ENCODE assay signal across 8 cellular contexts in genomic region chr1:219189021-219189824, GRCh38. TPM values are rescaled to one million over a fixed set of nuclear protein-coding genes. Genes with fewer than 3 reads are reported as not detected.
A peak's percentile ranks its signal among the peaks of the same experiment; 100 is the strongest.
DNase-seq lines count a peak whose midpoint lies in the region; ATAC-seq and TF ChIP-seq lines count a peak whose summit lies in the region.

No MANE protein-coding gene starts in this region.

- H3K4me3 ChIP-seq in gastrocnemius medialis (no peak overlapping the region), WERI-Rb-1 (ENCODE audit: low read depth, low read length) (no peak overlapping the region)

- POLR2A ChIA-PET in activated CD4-positive, alpha-beta T cell treated with anti-CD3 and anti-CD28 coated beads, Interleukin-2, amount 10 ng/mL, durations not matched to agents 7 days and 5 days (lab: Charles Lee) = interaction anchor here (0.5 kb wide), 1 partner anchor 97 kb away, joined by 3 read pairs; no protein-coding TSS in a partner anchor

- no peaks in the 10 kb centered on the region for H3K27me3 ChIP-seq in gastrocnemius medialis
- no peaks in the 10 kb centered on the region for H3K27me3 ChIP-seq in WERI-Rb-1 (ENCODE audit: insufficient read depth, low read depth, severe bottlenecking)

- H3K27ac ChIP-seq in gastrocnemius medialis = peak overlapping the region in 3 of 4 donors; percentile 2 to 35 (median 28)
- no peak overlapping the region for H3K27ac ChIP-seq in WERI-Rb-1

- H3K27ac Mint-ChIP-seq in dendritic cell treated with granulocyte-macrophage colony-stimulating factor and Interleukin-4, amounts not matched to agents 40 ng/mL and 50 ng/mL, for 4 days = peak overlapping the region; percentile 68
- no peak overlapping the region for H3K27ac Mint-ChIP-seq in activated CD4-positive, alpha-beta T cell treated with anti-CD3 and anti-CD28 coated beads, Interleukin-2, amount 10 ng/mL, durations not matched to agents 7 days and 5 days

- peaks cover 17% of the 10 kb centered on the region for H3K4me1 Mint-ChIP-seq in dendritic cell treated with granulocyte-macrophage colony-stimulating factor and Interleukin-4, amounts not matched to agents 40 ng/mL and 50 ng/mL, for 4 days (ENCODE audit: low read depth)
- peaks cover 18% of the 10 kb centered on the region for H3K4me1 Mint-ChIP-seq in activated CD4-positive, alpha-beta T cell treated with anti-CD3 and anti-CD28 coated beads, Interleukin-2, amount 10 ng/mL, durations not matched to agents 7 days and 5 days

- ATAC-seq in GM21423 (IDR thresholded peaks at IDR 0.05; ENCODE audit: unreplicated experiment) (peak; percentile 67), HG03571 (IDR thresholded peaks at IDR 0.05; ENCODE audit: unreplicated experiment) (peak; percentile 53), gastrocnemius medialis (no peak)

- in situ Hi-C loops in gastrocnemius medialis (cut with MboI; ENCODE audit: low sequenced_read_pairs in 4 of 4) = no loop called here

- intact Hi-C loops in dendritic cell treated with granulocyte-macrophage colony-stimulating factor and Interleukin-4, amounts not matched to agents 40 ng/mL and 50 ng/mL, for 4 days (cut with micrococcal nuclease) = no loop called here
- intact Hi-C loops in gastrocnemius medialis (cut with DNase I; ENCODE audit: low total_unique reads) = no loop called here

- H3K9me3 ChIP-seq in gastrocnemius medialis = no peaks in the 10 kb centered on the region
- no peaks in the 10 kb centered on the region for H3K9me3 ChIP-seq in WERI-Rb-1 (ENCODE audit: severe bottlenecking)

- no peaks in the 10 kb centered on the region for H3K36me3 ChIP-seq in gastrocnemius medialis
- no peaks in the 10 kb centered on the region for H3K36me3 ChIP-seq in WERI-Rb-1

- peaks cover 25 to 30% of the 10 kb centered on the region in 2 donors for H3K4me1 ChIP-seq in gastrocnemius medialis

- TF ChIP-seq CTCF in gastrocnemius medialis (IDR thresholded peaks at IDR 0.05 in 4 of 5, conservative IDR thresholded peaks at IDR 0.05 in 1 of 5) (no peak), WERI-Rb-1 (IDR thresholded peaks at IDR 0.05; ENCODE audit: low read depth, low read length) (no peak)

- no peaks in the 10 kb centered on the region for H3K9me3 Mint-ChIP-seq in dendritic cell treated with granulocyte-macrophage colony-stimulating factor and Interleukin-4, amounts not matched to agents 40 ng/mL and 50 ng/mL, for 4 days
- no peaks in the 10 kb centered on the region for H3K9me3 Mint-ChIP-seq in activated CD4-positive, alpha-beta T cell treated with anti-CD3 and anti-CD28 coated beads, Interleukin-2, amount 10 ng/mL, durations not matched to agents 7 days and 5 days

- H3K36me3 Mint-ChIP-seq in dendritic cell treated with granulocyte-macrophage colony-stimulating factor and Interleukin-4, amounts not matched to agents 40 ng/mL and 50 ng/mL, for 4 days (ENCODE audit: low read depth) = peaks cover 20% of the 10 kb centered on the region
- peaks cover 13% of the 10 kb centered on the region for H3K36me3 Mint-ChIP-seq in activated CD4-positive, alpha-beta T cell treated with anti-CD3 and anti-CD28 coated beads, Interleukin-2, amount 10 ng/mL, durations not matched to agents 7 days and 5 days (ENCODE audit: low read depth)

- H3K4me3 Mint-ChIP-seq in dendritic cell treated with granulocyte-macrophage colony-stimulating factor and Interleukin-4, amounts not matched to agents 40 ng/mL and 50 ng/mL, for 4 days = no peak overlapping the region
- no peak overlapping the region for H3K4me3 Mint-ChIP-seq in activated CD4-positive, alpha-beta T cell treated with anti-CD3 and anti-CD28 coated beads, Interleukin-2, amount 10 ng/mL, durations not matched to agents 7 days and 5 days

- CTCF ChIA-PET in activated CD4-positive, alpha-beta T cell treated with anti-CD3 and anti-CD28 coated beads, Interleukin-2, amount 10 ng/mL, durations not matched to agents 7 days and 5 days (lab: Charles Lee) = interaction anchor here (1.4 to 1.7 kb wide), 2 partner anchors 9 to 13 kb away, joined by 3 to 6 read pairs; no protein-coding TSS in a partner anchor

- TF ChIP-seq POLR2A in gastrocnemius medialis (IDR thresholded peaks at IDR 0.05) = no peak

- DNase-seq in EH (ENCODE audit: low read depth) (peak; percentile 87), gastrocnemius medialis (no peak), DMS114 treated with DMSO at 0.1 percent for 48 hours (lab: John Stamatoyannopoulos, UW; ENCODE audit: unreplicated experiment) (no peak), WERI-Rb-1 (no peak)
- no peak for DNase-seq in activated CD4-positive, alpha-beta T cell treated with anti-CD3 and anti-CD28 coated beads, Interleukin-2, amount 10 ng/mL, durations not matched to agents 7 days and 5 days

- no peaks in the 10 kb centered on the region for H3K27me3 Mint-ChIP-seq in dendritic cell treated with granulocyte-macrophage colony-stimulating factor and Interleukin-4, amounts not matched to agents 40 ng/mL and 50 ng/mL, for 4 days
- no peaks in the 10 kb centered on the region for H3K27me3 Mint-ChIP-seq in activated CD4-positive, alpha-beta T cell treated with anti-CD3 and anti-CD28 coated beads, Interleukin-2, amount 10 ng/mL, durations not matched to agents 7 days and 5 days

RNA-seq across cellular contexts. Expression of gene LYPLAL1, which starts 15.5 kb away (rescaled TPM):
- total RNA-seq in gastrocnemius medialis = 10 to 100 TPM; 12.6 to 18.9 (median 15.4) TPM
- 10 to 100 TPM; 15.3 to 16.0 TPM for total RNA-seq in activated CD4-positive, alpha-beta T cell treated with anti-CD3 and anti-CD28 coated beads, Interleukin-2, amount 10 ng/mL, durations not matched to agents 7 days and 5 days

Comparison
In these comparisons a context has a peak if more than half of its experiments do, and no peak if none do; other contexts are left out.
1. ATAC-seq: peak in GM21423 (single experiment) and HG03571 (single experiment); none in gastrocnemius medialis (0 of 2).